Comparison of ENCODE assay signal across 25 cellular contexts in genomic region chr1:154236855-154237254, GRCh38. TPM values are rescaled to one million over a fixed set of nuclear protein-coding genes. Genes with fewer than 3 reads are reported as not detected.
"Had no signal": no experiment of that assay in that cellular context is flagged by ENCODE, and none has a peak within 500 bp of the region (broad histone marks: within the 10 kb centered on the region; RNA-seq: fewer than 3 reads in every experiment).

No MANE protein-coding gene starts in this region.

- H3K4me1 ChIP-seq: right atrium auricular region, suprapubic skin, thyroid gland had no signal

- H3K9me3 ChIP-seq: heart left ventricle, mucosa of descending colon, right atrium auricular region, suprapubic skin, thyroid gland had no signal

- H3K27me3 ChIP-seq: dorsolateral prefrontal cortex, heart left ventricle, right atrium auricular region, suprapubic skin, thyroid gland had no signal

- H3K27ac ChIP-seq: dorsolateral prefrontal cortex, heart left ventricle, right atrium auricular region, suprapubic skin, thyroid gland had no signal

- H3K27me3 Mint-ChIP-seq: type B pancreatic cell had no signal

- H3K4me3 ChIP-seq: dorsolateral prefrontal cortex, heart left ventricle, mucosa of descending colon, right atrium auricular region, suprapubic skin, thyroid gland had no signal

- H3K9me3 Mint-ChIP-seq: natural killer cell, neural crest cell, type B pancreatic cell had no signal

- H3K4me1 Mint-ChIP-seq: neural crest cell had no signal

- ATAC-seq: heart left ventricle, mucosa of descending colon, natural killer cell had no signal

- FAIRE-seq: islet of Langerhans, small intestine, urothelium cell line had no signal

- DNase-seq: cortex of kidney; dorsolateral prefrontal cortex; effector CD8-positive, alpha-beta T cell; foreskin melanocyte; heart left ventricle; hypothalamus; kidney glomerular epithelial cell; mammary epithelial cell; mucosa of descending colon; natural killer cell; posterior cingulate gyrus; small intestine; stimulated activated CD4-positive, alpha-beta T cell treated with anti-CD3 and anti-CD28 coated beads, Interleukin-12 subunit alpha, Interleukin-12 subunit beta, amount 100 ng/mL, for 4 hours; stimulated activated naive CD4-positive, alpha-beta T cell treated with Interleukin-2 at 50 U/mL for 16 hours; thyroid gland had no signal

- H3K4me3 Mint-ChIP-seq: natural killer cell, neural crest cell, type B pancreatic cell had no signal

RNA-seq across cellular contexts. Expression of gene CFAP141, which starts 30.7 kb away (rescaled TPM):
- total RNA-seq: glomerular endothelial cell, heart left ventricle, lower leg skin, mammary epithelial cell, mucosa of descending colon, neural crest cell, osteocyte, right atrium auricular region, suprapubic skin, thyroid gland had no signal
- polyA plus RNA-seq: esophagus, heart left ventricle, mammary epithelial cell, small intestine had no signal
